12 cellular contexts compared by ENCODE assay signal in the genomic region with DNA sequence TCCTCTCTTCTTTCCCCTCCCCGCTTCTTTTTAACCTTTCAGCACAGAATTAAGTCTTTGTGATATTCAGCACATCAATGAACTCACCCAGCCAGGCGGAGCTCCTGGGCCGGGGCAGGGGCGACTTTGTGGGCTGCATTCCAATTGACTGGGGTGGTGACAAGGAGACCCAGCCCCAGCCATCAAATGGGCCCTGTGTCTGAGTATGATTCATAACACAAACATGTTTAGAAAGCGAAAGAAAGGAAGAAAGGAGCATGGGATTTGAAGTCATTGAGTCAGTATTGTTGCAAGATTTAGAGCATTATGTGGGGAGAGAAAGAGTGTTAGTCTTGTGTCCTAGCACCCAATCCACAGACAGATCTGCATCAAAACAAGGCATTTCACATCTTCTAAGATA.
DNase-seq lines count a peak whose midpoint lies in the region; ATAC-seq, FAIRE-seq and TF ChIP-seq lines count a peak whose summit lies in the region.
"Had no signal": no experiment of that assay in that cellular context is flagged by ENCODE, and none has a peak within 500 bp of the region (broad histone marks: within the 10 kb centered on the region; RNA-seq: fewer than 3 reads in every experiment).

No MANE protein-coding gene starts in this region.

- peak; percentile 63 for DNase-seq in GM23248
- DNase-seq in adipocyte (ENCODE audit: low read depth), result peak; percentile 78
- peak; percentile 47 for DNase-seq in Right ventricle myocardium superior
- peak; percentile 86 for DNase-seq in retinal pigment epithelial cell (ENCODE audit: low read depth)
- no peak for DNase-seq in small intestine
- no peak for DNase-seq in activated naive CD4-positive, alpha-beta T cell treated with Interleukin-2 at 50 U/mL for 16 hours
- DNase-seq: NCI-H2171 had no signal

- H3K79me2 ChIP-seq in GM23248 (ENCODE audit: insufficient read depth), result no peaks in the 10 kb centered on the region
- H3K79me2 ChIP-seq: parathyroid adenoma had no signal

- no peaks in the 10 kb centered on the region for H3K36me3 ChIP-seq in GM23248 (ENCODE audit: low read depth)
- H3K36me3 ChIP-seq in adipocyte (ENCODE audit: control insufficient read depth, insufficient read depth, low read length, severe bottlenecking), result no peaks in the 10 kb centered on the region
- H3K36me3 ChIP-seq in small intestine (ENCODE audit: control insufficient read depth in 2 of 2, insufficient read depth in 2 of 2, low read length in 2 of 2), result no peaks in the 10 kb centered on the region

- H3K27ac ChIP-seq in GM23248 (0 out of 2 replicates have a peak overlapping the region, but pooled peaks have one; percentile 9), small intestine (ENCODE audit: low read depth in 1 of 2, low read length in 1 of 2) (no peak overlapping the region)
- H3K27ac ChIP-seq: parathyroid adenoma had no signal

- peak; percentile 19 for TF ChIP-seq CTCF in retinal pigment epithelial cell (conservative IDR thresholded peaks at IDR 0.05; ENCODE audit: low read depth, low read length)

- peak overlapping the region; percentile 47 for H3K4me3 ChIP-seq in GM23248
- H3K4me3 ChIP-seq in adipocyte (ENCODE audit: low read length), result peak overlapping the region; percentile 62
- peak overlapping the region; percentile 32 for H3K4me3 ChIP-seq in retinal pigment epithelial cell (ENCODE audit: low read length)
- no peak overlapping the region for H3K4me3 ChIP-seq in small intestine (ENCODE audit: low read depth in 1 of 2, low read length in 2 of 2)

- peak overlapping the region; percentile 48 for H3K4me2 ChIP-seq in GM23248 (ENCODE audit: unreplicated experiment)

- H3K9ac ChIP-seq in GM23248 (no peak overlapping the region), adipocyte (ENCODE audit: low read length) (no peak overlapping the region)
- H3K9ac ChIP-seq: parathyroid adenoma had no signal

- in situ Hi-C loops in GM23248 (cut with MboI), result no loop called here

- no peak for FAIRE-seq in small intestine (lab: Jason Lieb, UNC)

- H4K20me1 ChIP-seq in GM23248 (ENCODE audit: insufficient read depth), result no peaks in the 10 kb centered on the region

- H3K4me1 ChIP-seq in GM23248 (ENCODE audit: insufficient read depth) (peaks cover 12% of the 10 kb centered on the region), adipocyte (ENCODE audit: control insufficient read depth, insufficient read depth, low read length) (peaks cover 36% of the 10 kb centered on the region), small intestine (ENCODE audit: control insufficient read depth in 2 of 2, insufficient read depth in 1 of 2, low read depth in 1 of 2, low read length in 1 of 2) (peaks cover 0 to 2% of the 10 kb centered on the region in 2 donors)
- H3K4me1 ChIP-seq: parathyroid adenoma had no signal

- H2AFZ ChIP-seq in GM23248, result peak overlapping the region; percentile 19
- H2AFZ ChIP-seq: parathyroid adenoma had no signal

- no peaks in the 10 kb centered on the region for H3K9me2 ChIP-seq in GM23248 (ENCODE audit: insufficient read depth)

- H3K9me3 ChIP-seq in GM23248 (ENCODE audit: low read depth), result no peaks in the 10 kb centered on the region
- no peaks in the 10 kb centered on the region for H3K9me3 ChIP-seq in adipocyte (ENCODE audit: control insufficient read depth, low read length)
- no peaks in the 10 kb centered on the region for H3K9me3 ChIP-seq in small intestine (ENCODE audit: control insufficient read depth, low read depth)

- peak; percentile 23 for ATAC-seq in Right ventricle myocardium superior (ENCODE audit: poor library complexity)
- ATAC-seq in HG02884 (IDR thresholded peaks at IDR 0.05; ENCODE audit: unreplicated experiment), result no peak
- ATAC-seq in HG02970 (IDR thresholded peaks at IDR 0.05; ENCODE audit: low FRiP score, unreplicated experiment), result no peak
- ATAC-seq: activated T-helper 17 cell treated with anti-CD3 and anti-CD28 coated beads, Interleukin-2, amount 50 U/mL, for 72 hours; stimulated activated effector memory CD8-positive, alpha-beta T cell treated with anti-CD3 and anti-CD28 coated beads, Interleukin-12 subunit alpha, Interleukin-12 subunit beta, amount 100 ng/mL, for 72 hours had no signal

- peaks cover 11% of the 10 kb centered on the region; the same call in 1 of the 2 replicates for H3F3A ChIP-seq in GM23248 (ENCODE audit: insufficient read depth)

- intact Hi-C loops in Right ventricle myocardium superior (cut with DNase I), result no loop called here

- WGBS in GM23248 (ENCODE audit: low coverage in 1 of 2, low lambda C conversion rate in 2 of 2, missing lambda C conversion rate in 2 of 2), 2 experiments, result 34 to 40% methylated on average over 5 of the region's 5 CpGs
- WGBS in small intestine, 3 donors, result 53 to 66% (median 60%) methylated on average over 5 of the region's 5 CpGs

- H3K27me3 ChIP-seq in GM23248 (replicated peaks; ENCODE audit: insufficient read depth) (no peaks in the 10 kb centered on the region), adipocyte (replicated peaks; ENCODE audit: control insufficient read depth, insufficient read depth, low read length) (no peaks in the 10 kb centered on the region), small intestine (ENCODE audit: control insufficient read depth in 2 of 2, insufficient read depth in 2 of 2, low read length in 2 of 2) (no peaks in the 10 kb centered on the region)

Comparison
In these comparisons a context has a peak if more than half of its experiments do, and no peak if none do; other contexts are left out.
1. DNase-seq: peak in GM23248 (single experiment), adipocyte (single experiment), Right ventricle myocardium superior (single experiment) and retinal pigment epithelial cell (single experiment); none in small intestine (single experiment) and activated naive CD4-positive, alpha-beta T cell treated with Interleukin-2 at 50 U/mL for 16 hours (single experiment).
2. H3K4me3 ChIP-seq: peak in GM23248 (single experiment), adipocyte (single experiment) and retinal pigment epithelial cell (single experiment); none in small intestine (0 of 2).